Comparison of ENCODE assay signal across 8 cellular contexts in the genomic region with DNA sequence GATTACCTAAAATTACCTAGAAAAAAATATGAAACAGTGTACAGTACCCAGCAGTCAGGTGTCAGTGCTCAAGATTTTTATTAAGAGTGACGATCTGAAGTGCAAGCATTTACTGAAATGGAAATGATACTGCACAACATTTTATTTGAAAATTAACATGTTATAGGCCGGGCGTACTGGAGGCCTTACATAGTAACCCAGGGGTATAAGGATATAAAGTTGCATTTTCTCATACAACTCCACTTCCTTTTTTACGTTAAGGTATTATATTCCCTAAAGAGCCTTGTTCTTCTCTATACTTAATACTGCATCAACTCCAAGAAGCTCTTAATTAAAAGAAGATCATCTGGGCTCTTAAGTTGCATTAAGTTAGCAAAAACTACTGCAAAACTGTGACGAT. TPM values are rescaled to one million over a fixed set of nuclear protein-coding genes. Genes with fewer than 3 reads are reported as not detected.
DNase-seq lines count a peak whose midpoint lies in the region; ATAC-seq and TF ChIP-seq lines count a peak whose summit lies in the region.
"Had no signal": no experiment of that assay in that cellular context is flagged by ENCODE, and none has a peak within 500 bp of the region (broad histone marks: within the 10 kb centered on the region; RNA-seq: fewer than 3 reads in every experiment).

No MANE protein-coding gene starts in this region.

- no peak for DNase-seq in activated CD4-positive, alpha-beta memory T cell treated with anti-CD3 and anti-CD28 coated beads, Interleukin-2, amount 10 ng/mL, durations not matched to agents 7 days and 5 days
- DNase-seq in stimulated activated effector memory CD8-positive, alpha-beta T cell treated with anti-CD3 and anti-CD28 coated beads, Interleukin-12 subunit alpha, Interleukin-12 subunit beta, amount 100 ng/mL, for 72 hours (ENCODE audit: low spot score in 2 of 2) = no peak
- DNase-seq in activated gamma-delta T cell (lab: John Stamatoyannopoulos, UW) (no peak), HT-29 (ENCODE audit: low spot score) (no peak)
- no peak for DNase-seq in stimulated activated naive CD4-positive, alpha-beta T cell treated with Interleukin-2 at 50 U/mL for 16 hours (lab: John Stamatoyannopoulos, UW)
- DNase-seq: T1000 had no signal

- H3K9ac ChIP-seq in HUES48 (ENCODE audit: low read depth, low read length) = no peak overlapping the region

- WGBS in gastroesophageal sphincter (ENCODE audit: low coverage in 1 of 2), 2 donors = 16 to 21% methylated on average over 5 of the region's 5 CpGs

- H3K27ac ChIP-seq in HUES48 (ENCODE audit: low read depth, low read length) (peak overlapping the region; percentile 33), gastroesophageal sphincter (peak overlapping the region in 3 of 4 donors; percentile 39 to 98 (median 96))

- H3K36me3 ChIP-seq in HUES48 (ENCODE audit: control insufficient read depth, insufficient read depth, low read length) (peaks cover 22% of the 10 kb centered on the region), gastroesophageal sphincter (peaks cover 0 to 19% of the 10 kb centered on the region in 2 donors)

- TF ChIP-seq CTCF in gastroesophageal sphincter (IDR thresholded peaks at IDR 0.05) = no peak

- no peak for TF ChIP-seq POLR2A in gastroesophageal sphincter (IDR thresholded peaks at IDR 0.05)

- no peak for ATAC-seq in gastroesophageal sphincter
- ATAC-seq in stimulated activated effector memory CD8-positive, alpha-beta T cell treated with anti-CD3 and anti-CD28 coated beads, Interleukin-12 subunit alpha, Interleukin-12 subunit beta, amount 100 ng/mL, for 72 hours = no peak

- H3K27me3 Mint-ChIP-seq in activated CD4-positive, alpha-beta memory T cell treated with anti-CD3 and anti-CD28 coated beads, Interleukin-2, amount 10 ng/mL, durations not matched to agents 7 days and 5 days = no peaks in the 10 kb centered on the region

- H3K4me3 ChIP-seq in HUES48 (ENCODE audit: low read depth, low read length) = peak overlapping the region; percentile 47; the same call in 1 of the 2 replicates
- H3K4me3 ChIP-seq in gastroesophageal sphincter = peak overlapping the region; percentile 40 to 79

- TF ChIP-seq EP300 in gastroesophageal sphincter (IDR thresholded peaks at IDR 0.05) = no peak

- H3K9me3 ChIP-seq in HUES48 (ENCODE audit: control insufficient read depth, insufficient read depth, low read length) (no peaks in the 10 kb centered on the region), gastroesophageal sphincter (no peaks in the 10 kb centered on the region)

- CTCF ChIA-PET in activated CD4-positive, alpha-beta memory T cell treated with anti-CD3 and anti-CD28 coated beads, Interleukin-2, amount 10 ng/mL, durations not matched to agents 7 days and 5 days (lab: Charles Lee) = interaction anchor here (0.7 to 4.7 kb wide), 4 partner anchors 38 to 100 kb away, joined by 3 to 41 read pairs (median 3); a partner anchor contains a TSS

- peak overlapping the region; percentile 99 for H3K27ac Mint-ChIP-seq in activated CD4-positive, alpha-beta memory T cell treated with anti-CD3 and anti-CD28 coated beads, Interleukin-2, amount 10 ng/mL, durations not matched to agents 7 days and 5 days
- H3K27ac Mint-ChIP-seq in stimulated activated effector memory CD8-positive, alpha-beta T cell treated with anti-CD3 and anti-CD28 coated beads, Interleukin-12 subunit alpha, Interleukin-12 subunit beta, amount 100 ng/mL, for 72 hours = peak overlapping the region; percentile 99

- peaks cover 46% of the 10 kb centered on the region for H3K4me1 Mint-ChIP-seq in activated CD4-positive, alpha-beta memory T cell treated with anti-CD3 and anti-CD28 coated beads, Interleukin-2, amount 10 ng/mL, durations not matched to agents 7 days and 5 days
- H3K4me1 Mint-ChIP-seq in stimulated activated effector memory CD8-positive, alpha-beta T cell treated with anti-CD3 and anti-CD28 coated beads, Interleukin-12 subunit alpha, Interleukin-12 subunit beta, amount 100 ng/mL, for 72 hours = peaks cover 35% of the 10 kb centered on the region

- H3K27me3 ChIP-seq in HUES48 (ENCODE audit: control insufficient read depth, insufficient read depth, low read length) (no peaks in the 10 kb centered on the region), gastroesophageal sphincter (no peaks in the 10 kb centered on the region)

- H3K4me3 Mint-ChIP-seq in activated CD4-positive, alpha-beta memory T cell treated with anti-CD3 and anti-CD28 coated beads, Interleukin-2, amount 10 ng/mL, durations not matched to agents 7 days and 5 days = peak overlapping the region; percentile 96
- H3K4me3 Mint-ChIP-seq in stimulated activated effector memory CD8-positive, alpha-beta T cell treated with anti-CD3 and anti-CD28 coated beads, Interleukin-12 subunit alpha, Interleukin-12 subunit beta, amount 100 ng/mL, for 72 hours = peak overlapping the region; percentile 91

- POLR2A ChIA-PET in activated CD4-positive, alpha-beta memory T cell treated with anti-CD3 and anti-CD28 coated beads, Interleukin-2, amount 10 ng/mL, durations not matched to agents 7 days and 5 days (lab: Charles Lee) = interaction anchor here (2.5 to 9.6 kb wide), 2 partner anchors 49 to 70 kb away, joined by 16 to 418 read pairs; a partner anchor contains a TSS

- H3K4me1 ChIP-seq in HUES48 (ENCODE audit: control insufficient read depth, insufficient read depth, low read length) (peaks cover 26% of the 10 kb centered on the region), gastroesophageal sphincter (peaks cover 3 to 75% (median 12%) of the 10 kb centered on the region in 3 donors)

- peaks cover 43% of the 10 kb centered on the region for H3K36me3 Mint-ChIP-seq in activated CD4-positive, alpha-beta memory T cell treated with anti-CD3 and anti-CD28 coated beads, Interleukin-2, amount 10 ng/mL, durations not matched to agents 7 days and 5 days (ENCODE audit: low read depth)
- peaks cover 66% of the 10 kb centered on the region for H3K36me3 Mint-ChIP-seq in stimulated activated effector memory CD8-positive, alpha-beta T cell treated with anti-CD3 and anti-CD28 coated beads, Interleukin-12 subunit alpha, Interleukin-12 subunit beta, amount 100 ng/mL, for 72 hours

- H3K9me3 Mint-ChIP-seq in activated CD4-positive, alpha-beta memory T cell treated with anti-CD3 and anti-CD28 coated beads, Interleukin-2, amount 10 ng/mL, durations not matched to agents 7 days and 5 days = no peaks in the 10 kb centered on the region
- H3K9me3 Mint-ChIP-seq in stimulated activated effector memory CD8-positive, alpha-beta T cell treated with anti-CD3 and anti-CD28 coated beads, Interleukin-12 subunit alpha, Interleukin-12 subunit beta, amount 100 ng/mL, for 72 hours = no peaks in the 10 kb centered on the region

RNA-seq across cellular contexts. Expression of a gene that starts 3.3 kb away (rescaled TPM):
- total RNA-seq in activated CD4-positive, alpha-beta memory T cell treated with anti-CD3 and anti-CD28 coated beads, Interleukin-2, amount 10 ng/mL, durations not matched to agents 7 days and 5 days = 100 to 1,000 TPM; 112 to 119 TPM
- total RNA-seq in gastroesophageal sphincter = 10 to 100 TPM; 41.4 to 70.5 (median 54.8) TPM
- 26.2 and 28.2 TPM in 2 replicates for total RNA-seq in HT-29 (2014; rRNA removed; shearing (Covaris generic))

RNA-seq across cellular contexts. Expression of a gene that starts 48.3 kb away (rescaled TPM):
- 10 to 100 TPM; 74.7 to 75.7 TPM for total RNA-seq in activated CD4-positive, alpha-beta memory T cell treated with anti-CD3 and anti-CD28 coated beads, Interleukin-2, amount 10 ng/mL, durations not matched to agents 7 days and 5 days
- 1 to 10 TPM in 1 of 4 donors, under 1 TPM in 2, not detected in 1; 0.16 to 1.4 (median 0.54) TPM for total RNA-seq in gastroesophageal sphincter
- 15.9 and 18.3 TPM in 2 replicates for total RNA-seq in HT-29 (2014; rRNA removed; shearing (Covaris generic))

RNA-seq across cellular contexts. Expression of a gene that starts 48.9 kb away (rescaled TPM):
- total RNA-seq in activated CD4-positive, alpha-beta memory T cell treated with anti-CD3 and anti-CD28 coated beads, Interleukin-2, amount 10 ng/mL, durations not matched to agents 7 days and 5 days = 10 to 100 TPM; 36.0 to 39.3 TPM
- 10 to 100 TPM in 1 of 4 donors, 1 to 10 TPM in 3; 8.9 to 13.2 (median 9.4) TPM for total RNA-seq in gastroesophageal sphincter
- 18.4 and 20.8 TPM in 2 replicates for total RNA-seq in HT-29 (2014; rRNA removed; shearing (Covaris generic))
